1 cellular context compared by ENCODE assay signal in genomic region chr4:88318751-88319350, GRCh38.
TF ChIP-seq lines count a peak whose summit lies in the region.

No MANE protein-coding gene starts in this region.

TF ChIP-seq in endothelial cell of umbilical vein, 7 proteins besides CTCF, POLR2A, EP300 and RAD21:
- TF ChIP-seq EZH2 (IDR thresholded peaks at IDR 0.05; ENCODE audit: borderline replicate concordance, low read depth, low read length, severe bottlenecking) (no peak), MYC (IDR thresholded peaks at IDR 0.05; ENCODE audit: low read depth, low read length) (no peak), MAX (IDR thresholded peaks at IDR 0.05; ENCODE audit: insufficient read depth, insufficient read length) (no peak), GATA2 (IDR thresholded peaks at IDR 0.05; ENCODE audit: insufficient read depth, insufficient read length, low read depth, low read length) (no peak), POLR2AphosphoS5 (IDR thresholded peaks at IDR 0.05; ENCODE audit: insufficient read depth, low read depth, low read length) (no peak), JUN (IDR thresholded peaks at IDR 0.05; ENCODE audit: borderline replicate concordance, insufficient read depth, insufficient read length, low read depth) (no peak), FOS (IDR thresholded peaks at IDR 0.05; ENCODE audit: borderline replicate concordance, insufficient read depth, low read length) (no peak)
